8 cellular contexts compared by ENCODE assay signal in genomic region chr10:79066460-79067240, GRCh38. TPM values are rescaled to one million over a fixed set of nuclear protein-coding genes. Genes with fewer than 3 reads are reported as not detected.
DNase-seq lines count a peak whose midpoint lies in the region; ATAC-seq, FAIRE-seq and TF ChIP-seq lines count a peak whose summit lies in the region.

No MANE protein-coding gene starts in this region.

- no peak for FAIRE-seq in GM12892 (lab: Jason Lieb, UNC)

- TF ChIP-seq CTCF in BE2C (IDR thresholded peaks at IDR 0.05; ENCODE audit: low read depth, low read length) (peak; percentile 66), coronary artery (IDR thresholded peaks at IDR 0.05) (no peak), vagina (IDR thresholded peaks at IDR 0.05) (no peak)

- no peak for TF ChIP-seq POLR2A in GM12892 (IDR thresholded peaks at IDR 0.05; ENCODE audit: low read depth, low read length)
- TF ChIP-seq POLR2A in vagina (IDR thresholded peaks at IDR 0.05) = no peak

- H3K9me3 ChIP-seq in BE2C = no peaks in the 10 kb centered on the region
- no peaks in the 10 kb centered on the region for H3K9me3 ChIP-seq in mesodermal cell (ENCODE audit: control insufficient read depth, low read length)
- no peaks in the 10 kb centered on the region for H3K9me3 ChIP-seq in vagina

- ATAC-seq in GM18520 (IDR thresholded peaks at IDR 0.05; ENCODE audit: unreplicated experiment) = no peak

- 11 to 17% methylated on average over 22 to 24 of the region's 36 CpGs for whole genome bisulfite sequencing in mesodermal cell (ENCODE audit: insufficient coverage in 2 of 2), 2 experiments

- no peaks in the 10 kb centered on the region for H3K36me3 ChIP-seq in BE2C
- H3K36me3 ChIP-seq in mesodermal cell (ENCODE audit: control insufficient read depth, insufficient read depth, low read length) = no peaks in the 10 kb centered on the region
- no peaks in the 10 kb centered on the region for H3K36me3 ChIP-seq in vagina

- H3K27me3 ChIP-seq in BE2C (no peaks in the 10 kb centered on the region), vagina (no peaks in the 10 kb centered on the region)

- intact Hi-C loops in vagina (cut with DNase I) = loop anchor here (5.0 kb wide), 2 partner anchors 126 to 764 kb away; no protein-coding TSS in a partner anchor

- H3K4me1 ChIP-seq in BE2C (no peaks in the 10 kb centered on the region; the same call in 1 of the 2 replicates), mesodermal cell (ENCODE audit: control insufficient read depth, insufficient read depth, low read length, poor library complexity, severe bottlenecking) (peaks cover 8% of the 10 kb centered on the region), vagina (peaks cover 13% of the 10 kb centered on the region)

- DNase-seq in BE2C = peak; percentile 69
- peak; percentile 58 for DNase-seq in GM12892 (ENCODE audit: insufficient read length)
- peak; percentile 33 for DNase-seq in RKO (ENCODE audit: low spot score)
- DNase-seq in coronary artery (ENCODE audit: low spot score) = no peak
- no peak for DNase-seq in vagina (ENCODE audit: extremely low spot score in 2 of 2)
- no peak for DNase-seq in foreskin melanocyte

- H3K27ac ChIP-seq in coronary artery (peak overlapping the region; percentile 98 to 100), mesodermal cell (ENCODE audit: low read depth, low read length, severe bottlenecking) (peak overlapping the region; percentile 81), vagina (peak overlapping the region; percentile 97)

- peak overlapping the region; percentile 44 for H3K4me3 ChIP-seq in BE2C (ENCODE audit: low read depth, low read length)
- H3K4me3 ChIP-seq in coronary artery = peak overlapping the region; percentile 88
- H3K4me3 ChIP-seq in mesodermal cell (ENCODE audit: extremely low read depth, insufficient read depth, low read length, poor library complexity, severe bottlenecking) = peak overlapping the region; percentile 86
- peak overlapping the region; percentile 72 to 96 for H3K4me3 ChIP-seq in vagina

RNA-seq across cellular contexts. Expression of gene ZMIZ1, which starts 2.1 kb away (rescaled TPM):
- 175 TPM for polyA plus RNA-seq in BE2C (2012; ENCODE audit: insufficient read depth, insufficient read length, low read depth)
- 30.7 TPM for polyA plus RNA-seq in GM12892 (2012; ENCODE audit: missing spikeins)
- polyA plus RNA-seq in mesodermal cell (2013, experiment 1 of 2) = 53.5 TPM
- 52.9 TPM for polyA plus RNA-seq in mesodermal cell (2013, experiment 2 of 2)
- 61.4 TPM for total RNA-seq in vagina

Comparison
In these comparisons a context has a peak if more than half of its experiments do, and no peak if none do; other contexts are left out.
1. DNase-seq: peak in BE2C (single experiment), GM12892 (single experiment) and RKO (single experiment); none in coronary artery (single experiment), vagina (0 of 2) and foreskin melanocyte (single experiment).
2. Peak in every context shown above with its lines, with median percentiles within 50 percentile points of each other: H3K4me3 ChIP-seq and H3K27ac ChIP-seq.